ENCODE assay signal across 10 cellular contexts in genomic region chr9:116152941-116153764, GRCh38. TPM values are rescaled to one million over a fixed set of nuclear protein-coding genes. Genes with fewer than 3 reads are reported as not detected.
DNase-seq lines count a peak whose midpoint lies in the region; ATAC-seq and TF ChIP-seq lines count a peak whose summit lies in the region.
"Had no signal": no experiment of that assay in that cellular context is flagged by ENCODE, and none has a peak within 500 bp of the region (broad histone marks: within the 10 kb centered on the region; RNA-seq: fewer than 3 reads in every experiment).

No MANE protein-coding gene starts in this region.

- no peak for DNase-seq in BJ (ENCODE audit: low read depth)
- DNase-seq in NCI-H69 (lab: John Stamatoyannopoulos, UW) = peak; percentile 66
- no peak for DNase-seq in esophagus squamous epithelium (lab: John Stamatoyannopoulos, UW)
- DNase-seq in neuronal stem cell (ENCODE audit: low spot score) = peak; percentile 36
- no peak for DNase-seq in NCI-H2227 (lab: John Stamatoyannopoulos, UW; ENCODE audit: unreplicated experiment)
- DNase-seq in SHP77 treated with DMSO at 0.1 percent for 48 hours (lab: John Stamatoyannopoulos, UW) = no peak
- DNase-seq in activated CD4-positive, CD25-positive, alpha-beta regulatory T cell (lab: John Stamatoyannopoulos, UW) = no peak
- DNase-seq: activated CD4-positive, alpha-beta memory T cell treated with anti-CD3 and anti-CD28 coated beads, Interleukin-2, amount 10 ng/mL, durations not matched to agents 7 days and 5 days; stimulated activated CD4-positive, alpha-beta T cell treated with anti-CD3 and anti-CD28 coated beads, Interleukin-1b, Interleukin-23, amount 100 ng/mL, for 48 hours had no signal

- no peak for ATAC-seq in HG02973 (IDR thresholded peaks at IDR 0.05; ENCODE audit: unreplicated experiment)

- H3K36me3 ChIP-seq in BJ (ENCODE audit: control insufficient read depth, insufficient read depth, low read length) (no peaks in the 10 kb centered on the region), esophagus squamous epithelium (no peaks in the 10 kb centered on the region), neuronal stem cell (replicated peaks in 1 of 2; ENCODE audit: control insufficient read depth in 2 of 2, insufficient read depth in 2 of 2, low read length in 2 of 2) (no peaks in the 10 kb centered on the region)

- peak overlapping the region; percentile 85 for H2AFZ ChIP-seq in neuronal stem cell (ENCODE audit: low read length)

- CTCF ChIA-PET in BJ (lab: Yijun Ruan, JAX) = interaction anchor here (0.6 to 4.4 kb wide), 16 partner anchors 9 to 561 kb away, joined by 3 to 17 read pairs (median 4); no protein-coding TSS in a partner anchor

- H3K18ac ChIP-seq in neuronal stem cell (ENCODE audit: low read length) = no peak overlapping the region

- H2BK15ac ChIP-seq in neuronal stem cell (ENCODE audit: low read length) = no peak overlapping the region

- no peak overlapping the region for H3K14ac ChIP-seq in neuronal stem cell (ENCODE audit: low read length)

- H3K27me3 ChIP-seq in BJ (ENCODE audit: control insufficient read depth, insufficient read depth, low read length) = no peaks in the 10 kb centered on the region
- H3K27me3 ChIP-seq in esophagus squamous epithelium = peaks cover 0 to 84% (median 0%) of the 10 kb centered on the region in 4 donors
- peaks cover 0 to 25% (median 10%) of the 10 kb centered on the region in 3 experiments for H3K27me3 ChIP-seq in neuronal stem cell (ENCODE audit: control insufficient read depth in 3 of 3, insufficient read depth in 3 of 3, low read depth in 1 of 3, low read length in 3 of 3)

- no peak overlapping the region for H3K4ac ChIP-seq in neuronal stem cell (ENCODE audit: low read length)

- H2BK120ac ChIP-seq in neuronal stem cell (ENCODE audit: low read depth, low read length) = no peak overlapping the region

- H4K91ac ChIP-seq in neuronal stem cell (ENCODE audit: low read depth, low read length, poor library complexity) = no peak overlapping the region

- H3K23ac ChIP-seq in neuronal stem cell (ENCODE audit: low read depth, low read length, poor library complexity) = no peak overlapping the region

- TF ChIP-seq CTCF in BJ (IDR thresholded peaks at IDR 0.05; ENCODE audit: insufficient read depth, low read depth, low read length) (no peak), esophagus squamous epithelium (IDR thresholded peaks at IDR 0.05) (no peak)

- H4K8ac ChIP-seq in neuronal stem cell (ENCODE audit: low read depth, low read length) = no peak overlapping the region

- WGBS in esophagus squamous epithelium, 2 donors = 12 to 18% methylated on average over 9 of the region's 9 CpGs
- WGBS in neuronal stem cell (ENCODE audit: extremely low coverage in 2 of 2, insufficient read length in 2 of 2, insufficient replicate concordance in 1 of 2), 2 donors = no CpG with 5 or more reads among the region's 9 CpGs

- H3K27ac ChIP-seq in esophagus squamous epithelium = peak overlapping the region in 3 of 4 donors; percentile 82 to 87 (median 86)
- H3K27ac ChIP-seq in neuronal stem cell (replicated peaks; ENCODE audit: low read length) = no peak overlapping the region

- no peaks in the 10 kb centered on the region for H3K79me1 ChIP-seq in neuronal stem cell (ENCODE audit: low read depth, low read length)

- H2BK12ac ChIP-seq in neuronal stem cell (ENCODE audit: low read length) = no peak overlapping the region

- no peak overlapping the region for H3K4me2 ChIP-seq in neuronal stem cell (ENCODE audit: insufficient read depth, low read length, poor library complexity, severe bottlenecking)

- no peak overlapping the region for H2BK5ac ChIP-seq in neuronal stem cell (ENCODE audit: low read length)

- no peak overlapping the region for H3K9ac ChIP-seq in neuronal stem cell (ENCODE audit: low read depth, low read length, poor library complexity)

- POLR2A ChIA-PET in BJ (lab: Charles Lee) = interaction anchor here (0.6 to 2.1 kb wide), 5 partner anchors 175 to 559 kb away, joined by 3 to 21 read pairs (median 7); no protein-coding TSS in a partner anchor

- intact Hi-C loops in esophagus squamous epithelium (cut with DNase I) = loop anchor here (10.0 kb wide), 1 partner anchor 422 kb away; no protein-coding TSS in a partner anchor

- TF ChIP-seq POLR2A in esophagus squamous epithelium (IDR thresholded peaks at IDR 0.05) = no peak

- H3K4me1 ChIP-seq in esophagus squamous epithelium = peaks cover 6 to 54% (median 8%) of the 10 kb centered on the region in 3 donors
- H3K4me1 ChIP-seq in neuronal stem cell (ENCODE audit: control insufficient read depth in 2 of 2, insufficient read depth in 1 of 2, low read depth in 1 of 2, low read length in 2 of 2) = peaks cover 24 to 27% of the 10 kb centered on the region in 2 donors

- no peak overlapping the region for H2AK5ac ChIP-seq in neuronal stem cell (ENCODE audit: low read depth, low read length)

- H3K4me3 ChIP-seq in BJ (ENCODE audit: low read depth, low read length) = peak overlapping the region; percentile 62
- H3K4me3 ChIP-seq in esophagus squamous epithelium = peak overlapping the region; percentile 44 to 83 (median 54)
- peak overlapping the region in 1 of 2 donors; percentile 67 for H3K4me3 ChIP-seq in neuronal stem cell (ENCODE audit: low read length in 2 of 2)

- H3K9me3 ChIP-seq in esophagus squamous epithelium (no peaks in the 10 kb centered on the region), neuronal stem cell (replicated peaks in 1 of 2; ENCODE audit: control insufficient read depth in 2 of 2, insufficient read depth in 1 of 2, low read depth in 1 of 2, low read length in 2 of 2) (no peaks in the 10 kb centered on the region)

RNA-seq across cellular contexts. Expression of gene PAPPA, which starts 0.4 kb away (rescaled TPM):
- 34.7 and 39.9 TPM in 2 replicates for polyA plus RNA-seq in BJ (2011; rRNA removed)
- 90.5 and 100 TPM in 2 replicates for polyA minus RNA-seq in BJ (2011; rRNA and poly(A)+ RNA removed)
- 10 to 100 TPM in 2 of 4 donors, 1 to 10 TPM in 2; 8.3 to 13.7 (median 11.4) TPM for total RNA-seq in esophagus squamous epithelium
- polyA plus RNA-seq in neuronal stem cell (2013, experiment 1 of 2) = 0.35 TPM
- polyA plus RNA-seq in neuronal stem cell (2013, experiment 2 of 2) = 0.37 TPM
- total RNA-seq: activated CD4-positive, alpha-beta memory T cell treated with anti-CD3 and anti-CD28 coated beads, Interleukin-2, amount 10 ng/mL, durations not matched to agents 7 days and 5 days had no signal

Comparison
In these comparisons a context has a peak if more than half of its experiments do, and no peak if none do; other contexts are left out.
1. DNase-seq: peak in NCI-H69 (single experiment) and neuronal stem cell (single experiment); none in BJ (single experiment), esophagus squamous epithelium (single experiment), NCI-H2227 (single experiment), SHP77 treated with DMSO at 0.1 percent for 48 hours (single experiment) and activated CD4-positive, CD25-positive, alpha-beta regulatory T cell (0 of 4).